Comparison of ENCODE assay signal across 9 cellular contexts in the genomic region with DNA sequence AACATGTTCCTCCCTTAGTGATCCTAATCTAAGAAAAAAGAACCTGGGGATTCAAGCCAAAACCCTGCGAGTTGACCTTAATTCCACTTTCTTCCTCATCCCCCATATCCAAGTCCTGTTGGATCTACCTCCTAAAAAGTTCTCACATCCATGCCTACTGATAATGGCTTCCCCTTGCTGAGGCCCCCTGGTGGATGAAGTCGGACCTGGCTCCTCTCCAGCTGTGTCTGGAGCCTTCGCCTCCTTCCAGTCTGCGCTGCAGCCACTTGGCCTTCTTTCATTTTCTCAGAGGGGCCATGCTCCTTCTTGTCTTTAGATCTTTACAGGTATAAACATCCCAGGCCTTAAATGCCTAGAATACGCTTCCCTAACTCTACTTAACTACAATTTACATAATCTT. TPM values are rescaled to one million over a fixed set of nuclear protein-coding genes. Genes with fewer than 3 reads are reported as not detected.
DNase-seq lines count a peak whose midpoint lies in the region; ATAC-seq lines count a peak whose summit lies in the region.
"Had no signal": no experiment of that assay in that cellular context is flagged by ENCODE, and none has a peak within 500 bp of the region (broad histone marks: within the 10 kb centered on the region; RNA-seq: fewer than 3 reads in every experiment).

No MANE protein-coding gene starts in this region.

- no peaks in the 10 kb centered on the region for H3K27me3 ChIP-seq in Karpas-422 (ENCODE audit: low read length)
- no peaks in the 10 kb centered on the region for H3K27me3 ChIP-seq in adipocyte (replicated peaks; ENCODE audit: control insufficient read depth, insufficient read depth, low read length)

- H3K36me3 ChIP-seq in Karpas-422 (ENCODE audit: insufficient read depth, low read length) (no peaks in the 10 kb centered on the region), adipocyte (ENCODE audit: control insufficient read depth, insufficient read depth, low read length, severe bottlenecking) (no peaks in the 10 kb centered on the region)

- H3K9ac ChIP-seq in Karpas-422 (ENCODE audit: low read length) (no peak overlapping the region), adipocyte (ENCODE audit: low read length) (no peak overlapping the region)

- H3K9me2 ChIP-seq in Karpas-422 (replicated peaks; ENCODE audit: insufficient read depth, low read length): no peaks in the 10 kb centered on the region

- H3K27ac ChIP-seq in Karpas-422 (ENCODE audit: low read length): no peak overlapping the region

- ATAC-seq in Right ventricle myocardium superior (ENCODE audit: poor library complexity) (no peak), left colon (peak; percentile 26), GM21390 (IDR thresholded peaks at IDR 0.05; ENCODE audit: unreplicated experiment) (no peak)
- ATAC-seq: activated naive CD4-positive, alpha-beta T cell treated with anti-CD3 and anti-CD28 coated beads, Interleukin-2, amount 50 U/mL, for 72 hours had no signal

- H3K4me2 ChIP-seq in Karpas-422 (ENCODE audit: low read depth, low read length, poor library complexity, severe bottlenecking): no peak overlapping the region

- H3K4me3 ChIP-seq in Karpas-422 (ENCODE audit: low read length): no peak overlapping the region
- H3K4me3 ChIP-seq in adipocyte (ENCODE audit: low read length): no peak overlapping the region

- H3K4me1 ChIP-seq in Karpas-422 (ENCODE audit: low read length) (no peaks in the 10 kb centered on the region), adipocyte (ENCODE audit: control insufficient read depth, insufficient read depth, low read length) (peaks cover 49% of the 10 kb centered on the region)

- peak; percentile 55 for DNase-seq in Right ventricle myocardium superior
- DNase-seq in cardiac septum (ENCODE audit: low spot score): no peak
- peak; percentile 79 for DNase-seq in Karpas-422
- peak; percentile 46 for DNase-seq in adipocyte (ENCODE audit: low read depth)
- DNase-seq in left colon: peak in 1 of 2 donors; percentile 66
- no peak for DNase-seq in stimulated activated naive CD4-positive, alpha-beta T cell treated with Interleukin-2 at 50 U/mL for 16 hours (lab: John Stamatoyannopoulos, UW)
- no peak for DNase-seq in NOMO-1 treated with dmso at 0.1 percent for 144 hours (lab: John Stamatoyannopoulos, UW; ENCODE audit: unreplicated experiment)

- H2AFZ ChIP-seq in Karpas-422 (ENCODE audit: low read length): no peak overlapping the region

- no peaks in the 10 kb centered on the region for H3K9me3 ChIP-seq in Karpas-422 (ENCODE audit: low read length)
- no peaks in the 10 kb centered on the region for H3K9me3 ChIP-seq in adipocyte (ENCODE audit: control insufficient read depth, low read length)

- no peaks in the 10 kb centered on the region for H4K20me1 ChIP-seq in Karpas-422 (ENCODE audit: insufficient read depth, low read depth, low read length)

- intact Hi-C loops in Right ventricle myocardium superior (cut with DNase I): no loop called here
- intact Hi-C loops in cardiac septum (cut with DNase I): no loop called here
- intact Hi-C loops in left colon (cut with DNase I, micrococcal nuclease): no loop called here

- H3K79me2 ChIP-seq in Karpas-422 (ENCODE audit: low read length): no peaks in the 10 kb centered on the region

RNA-seq across cellular contexts. Expression of a gene that starts 8.1 kb away (rescaled TPM):
- 181 TPM for total RNA-seq in Right ventricle myocardium superior
- 220 TPM for total RNA-seq in cardiac septum
- not detected in 2 replicates for total RNA-seq in Karpas-422 (2014; rRNA removed; shearing (Covaris generic); ENCODE audit: low replicate concordance)
- 1 to 10 TPM; 2.1 to 4.0 TPM for total RNA-seq in left colon
- total RNA-seq: activated naive CD4-positive, alpha-beta T cell treated with anti-CD3 and anti-CD28 coated beads, Interleukin-2, amount 50 U/mL, for 72 hours had no signal

Comparison
In these comparisons a context has a peak if more than half of its experiments do, and no peak if none do; other contexts are left out.
1. DNase-seq: peak in Right ventricle myocardium superior (single experiment), Karpas-422 (single experiment) and adipocyte (single experiment); none in cardiac septum (single experiment), stimulated activated naive CD4-positive, alpha-beta T cell treated with Interleukin-2 at 50 U/mL for 16 hours (single experiment) and NOMO-1 treated with dmso at 0.1 percent for 144 hours (single experiment).
2. RNA of a gene that starts 8.1 kb away (total RNA-seq): 220 TPM in cardiac septum (single experiment) and 181 TPM in Right ventricle myocardium superior (single experiment); 2.1 to 4.0 TPM in left colon and not detected in Karpas-422; every median in the first group is over 10 times any median in the second.